In the genomic region with DNA sequence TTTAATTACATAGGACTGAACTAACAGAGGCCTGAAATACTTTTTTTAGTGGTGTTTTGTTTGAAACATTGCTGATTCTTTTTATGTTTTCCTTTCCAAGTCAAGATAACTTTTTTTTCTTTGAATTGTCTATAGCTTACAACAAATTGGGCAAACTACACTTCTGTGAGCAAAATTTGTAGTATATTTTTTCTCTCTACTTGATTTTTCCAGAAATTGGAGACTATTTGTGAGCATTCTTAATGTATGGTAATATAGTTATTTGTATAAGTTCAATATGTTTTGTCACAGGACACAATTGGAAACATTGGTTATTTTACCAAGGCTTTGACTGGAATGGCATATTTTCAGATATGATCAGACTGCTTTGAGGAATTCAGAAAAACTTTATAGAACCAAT, we compare ENCODE assay signal across 1 cellular context.
A peak's percentile ranks its signal among the peaks of the same experiment; 100 is the strongest.
TF ChIP-seq lines count a peak whose summit lies in the region.

No MANE protein-coding gene starts in this region.

TF ChIP-seq in HEK293, 187 proteins besides CTCF, POLR2A, EP300 and RAD21 (continued from another document):
- TF ChIP-seq, protein P1, sequence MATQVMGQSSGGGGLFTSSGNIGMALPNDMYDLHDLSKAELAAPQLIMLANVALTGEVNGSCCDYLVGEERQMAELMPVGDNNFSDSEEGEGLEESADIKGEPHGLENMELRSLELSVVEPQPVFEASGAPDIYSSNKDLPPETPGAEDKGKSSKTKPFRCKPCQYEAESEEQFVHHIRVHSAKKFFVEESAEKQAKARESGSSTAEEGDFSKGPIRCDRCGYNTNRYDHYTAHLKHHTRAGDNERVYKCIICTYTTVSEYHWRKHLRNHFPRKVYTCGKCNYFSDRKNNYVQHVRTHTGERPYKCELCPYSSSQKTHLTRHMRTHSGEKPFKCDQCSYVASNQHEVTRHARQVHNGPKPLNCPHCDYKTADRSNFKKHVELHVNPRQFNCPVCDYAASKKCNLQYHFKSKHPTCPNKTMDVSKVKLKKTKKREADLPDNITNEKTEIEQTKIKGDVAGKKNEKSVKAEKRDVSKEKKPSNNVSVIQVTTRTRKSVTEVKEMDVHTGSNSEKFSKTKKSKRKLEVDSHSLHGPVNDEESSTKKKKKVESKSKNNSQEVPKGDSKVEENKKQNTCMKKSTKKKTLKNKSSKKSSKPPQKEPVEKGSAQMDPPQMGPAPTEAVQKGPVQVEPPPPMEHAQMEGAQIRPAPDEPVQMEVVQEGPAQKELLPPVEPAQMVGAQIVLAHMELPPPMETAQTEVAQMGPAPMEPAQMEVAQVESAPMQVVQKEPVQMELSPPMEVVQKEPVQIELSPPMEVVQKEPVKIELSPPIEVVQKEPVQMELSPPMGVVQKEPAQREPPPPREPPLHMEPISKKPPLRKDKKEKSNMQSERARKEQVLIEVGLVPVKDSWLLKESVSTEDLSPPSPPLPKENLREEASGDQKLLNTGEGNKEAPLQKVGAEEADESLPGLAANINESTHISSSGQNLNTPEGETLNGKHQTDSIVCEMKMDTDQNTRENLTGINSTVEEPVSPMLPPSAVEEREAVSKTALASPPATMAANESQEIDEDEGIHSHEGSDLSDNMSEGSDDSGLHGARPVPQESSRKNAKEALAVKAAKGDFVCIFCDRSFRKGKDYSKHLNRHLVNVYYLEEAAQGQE (tag by site-specific recombination; IDR thresholded peaks at IDR 0.05), result no peak
- TF ChIP-seq SETDB1 (IDR thresholded peaks at IDR 0.05; ENCODE audit: insufficient read length, low read length) (peak; percentile 91), REPIN1 (tag by site-specific recombination; IDR thresholded peaks at IDR 0.05; ENCODE audit: low read depth) (no peak), SALL2 (tag by site-specific recombination; IDR thresholded peaks at IDR 0.05; ENCODE audit: borderline replicate concordance) (no peak), MEIS1 (CRISPR knock-in tag; IDR thresholded peaks at IDR 0.05; ENCODE audit: borderline replicate concordance) (no peak)
TF ChIP-seq in HEK293: peak in this region for 1.
